In the genomic region with DNA sequence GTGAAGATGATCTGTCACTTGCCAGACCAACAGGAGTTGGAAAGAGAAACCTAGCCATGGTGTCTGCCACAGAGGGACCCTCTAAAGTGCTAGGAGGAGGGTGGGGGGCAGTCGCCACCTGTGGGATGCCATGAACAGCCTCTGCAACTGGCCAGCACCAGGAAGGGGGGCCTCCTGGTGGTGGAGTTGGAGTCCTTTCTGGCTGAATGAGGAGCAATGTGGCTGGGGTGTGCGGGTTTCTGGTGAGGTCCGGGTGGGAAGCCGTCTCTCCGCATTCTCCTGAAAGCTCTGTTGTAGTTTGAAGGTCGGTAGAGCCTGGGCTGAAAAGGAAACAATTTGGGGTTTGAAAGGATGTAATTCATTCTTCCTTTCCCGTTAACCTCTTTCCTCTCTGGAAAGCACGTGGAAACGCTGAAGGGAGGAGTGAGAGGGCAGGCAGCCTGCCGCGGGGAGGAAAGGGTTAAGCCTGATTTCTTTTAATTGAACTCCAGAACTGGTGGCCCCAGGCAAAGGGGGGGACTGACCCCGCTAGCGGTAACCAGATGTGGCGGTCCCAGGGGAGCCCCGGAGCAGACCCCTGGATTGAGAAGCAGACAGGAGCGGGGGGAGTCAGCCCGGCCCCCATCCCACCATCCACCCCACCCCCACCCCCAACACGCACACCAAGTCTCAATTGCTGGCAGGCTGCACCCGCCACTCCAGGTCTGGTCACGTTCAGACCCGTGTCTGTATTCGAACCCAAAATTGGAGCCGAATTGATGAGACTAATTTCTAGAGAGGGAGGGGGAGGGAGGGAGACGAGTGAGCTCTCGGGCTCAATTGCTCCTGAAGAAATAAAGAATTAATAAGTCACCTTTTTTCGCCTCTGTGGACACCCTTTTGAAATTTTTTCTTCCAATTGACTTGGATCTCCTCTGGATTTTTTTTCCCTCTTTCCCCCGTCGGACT, we compare ENCODE assay signal across 8 cellular contexts. TPM values are rescaled to one million over a fixed set of nuclear protein-coding genes. Genes with fewer than 3 reads are reported as not detected.
DNase-seq lines count a peak whose midpoint lies in the region; ATAC-seq and TF ChIP-seq lines count a peak whose summit lies in the region.

No MANE protein-coding gene starts in this region.

- peaks cover 38 to 42% (median 40%) of the 10 kb centered on the region in 3 donors for H3K4me1 Mint-ChIP-seq in T-cell

- peak overlapping the region in 3 of 4 donors; percentile 75 to 88 (median 81) for H3K27ac ChIP-seq in gastroesophageal sphincter
- H3K27ac ChIP-seq in sigmoid colon, result peak overlapping the region; percentile 53 to 85 (median 82)

- no peaks in the 10 kb centered on the region for H3K9me3 ChIP-seq in gastroesophageal sphincter
- no peaks in the 10 kb centered on the region for H3K9me3 ChIP-seq in sigmoid colon

- CTCF ChIA-PET in T-cell (lab: Charles Lee), result interaction anchor here in 1 of 2 donors (1.0 kb wide), 1 partner anchor 44 kb away, joined by 4 read pairs; no protein-coding TSS in a partner anchor

- H3K36me3 Mint-ChIP-seq in T-cell, result peaks cover 3% of the 10 kb centered on the region

- H3K4me3 ChIP-seq in gastroesophageal sphincter (peak overlapping the region; percentile 32 to 69), sigmoid colon (peak overlapping the region; percentile 39 to 73 (median 54))

- peaks cover 0 to 74% (median 20%) of the 10 kb centered on the region in 3 donors for H3K4me1 ChIP-seq in gastroesophageal sphincter
- H3K4me1 ChIP-seq in sigmoid colon, result peaks cover 0 to 67% (median 53%) of the 10 kb centered on the region in 4 donors

- WGBS in gastroesophageal sphincter (ENCODE audit: low coverage in 1 of 2), 2 donors, result 12 to 31% methylated on average over 6 to 12 of the region's 28 CpGs
- WGBS in sigmoid colon, 2 donors, result 15 to 17% methylated on average over 28 of the region's 28 CpGs

- TF ChIP-seq EP300 in gastroesophageal sphincter (IDR thresholded peaks at IDR 0.05) (no peak), sigmoid colon (IDR thresholded peaks at IDR 0.05) (no peak)

- peak overlapping the region; percentile 52 to 57 for H3K27ac Mint-ChIP-seq in T-cell

- ATAC-seq in T-cell (replicated peaks in 1 of 4) (no peak), gastroesophageal sphincter (no peak), HG02970 (IDR thresholded peaks at IDR 0.05; ENCODE audit: low FRiP score, unreplicated experiment) (no peak)

- POLR2A ChIA-PET in T-cell (lab: Charles Lee), result no interaction called here

- H3K27me3 ChIP-seq in gastroesophageal sphincter (peaks cover 100% of the 10 kb centered on the region), sigmoid colon (peaks cover 19 to 83% (median 44%) of the 10 kb centered on the region in 3 donors)

- TF ChIP-seq CTCF in GM12874 (IDR thresholded peaks at IDR 0.05; ENCODE audit: insufficient read depth, low read depth, low read length), result peak; percentile 22
- no peak for TF ChIP-seq CTCF in gastroesophageal sphincter (IDR thresholded peaks at IDR 0.05)
- no peak for TF ChIP-seq CTCF in sigmoid colon (IDR thresholded peaks at IDR 0.05)

- H3K4me3 Mint-ChIP-seq in T-cell, result peak overlapping the region; percentile 90 to 94 (median 91)

- H3K36me3 ChIP-seq in gastroesophageal sphincter (no peaks in the 10 kb centered on the region), sigmoid colon (no peaks in the 10 kb centered on the region)

- intact Hi-C loops in sigmoid colon (cut with DNase I), result no loop called here

- peaks cover 0 to 3% (median 0%) of the 10 kb centered on the region in 3 donors for H3K9me3 Mint-ChIP-seq in T-cell

- DNase-seq in T-cell (no peak), sigmoid colon (no peak), inferior parietal cortex (ENCODE audit: extremely low spot score) (no peak), Kasumi-1 (lab: John Stamatoyannopoulos, UW) (no peak), NCI-H1436 (lab: John Stamatoyannopoulos, UW) (no peak)

- TF ChIP-seq POLR2A in gastroesophageal sphincter (IDR thresholded peaks at IDR 0.05) (no peak), sigmoid colon (IDR thresholded peaks at IDR 0.05) (no peak)

- H3K27me3 Mint-ChIP-seq in T-cell, result peaks cover 0 to 15% of the 10 kb centered on the region in 2 donors

RNA-seq across cellular contexts. Expression of a gene that starts 1.8 kb away (rescaled TPM):
- total RNA-seq in T-cell, result 100 to 1,000 TPM in 2 of 5 donors, 10 to 100 TPM in 3; 87.0 to 114 (median 94.6) TPM
- total RNA-seq in gastroesophageal sphincter, result 10 to 100 TPM; 13.8 to 21.6 (median 17.9) TPM
- 10 to 100 TPM in 3 of 4 donors, 1 to 10 TPM in 1; 8.8 to 18.0 (median 15.0) TPM for total RNA-seq in sigmoid colon
- 10 to 100 TPM in 1 of 3 donors, 1 to 10 TPM in 2; 1.8 to 16.6 (median 4.2) TPM for polyA plus RNA-seq in sigmoid colon
